Comparison of ENCODE assay signal across 27 cellular contexts in the genomic region with DNA sequence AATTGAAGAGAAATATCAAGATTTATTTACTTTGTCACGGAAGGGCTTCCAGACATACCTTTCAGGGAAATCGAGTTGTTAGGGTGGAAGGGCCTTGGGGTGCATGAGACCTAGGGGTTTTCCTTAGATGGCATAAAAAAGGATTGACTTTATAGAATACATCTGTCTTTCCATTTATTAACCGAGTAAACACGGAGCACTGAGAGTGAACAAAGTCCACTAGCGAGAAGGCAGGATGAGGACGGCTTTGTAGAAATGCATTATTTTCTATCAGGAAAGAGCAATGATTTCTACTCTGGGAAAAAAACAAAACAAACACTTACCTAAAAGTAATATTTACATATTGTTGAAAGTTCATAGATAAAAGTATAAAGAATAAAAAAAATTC.
DNase-seq lines count a peak whose midpoint lies in the region; ATAC-seq, FAIRE-seq and TF ChIP-seq lines count a peak whose summit lies in the region.
"Had no signal": no experiment of that assay in that cellular context is flagged by ENCODE, and none has a peak within 500 bp of the region (broad histone marks: within the 10 kb centered on the region; RNA-seq: fewer than 3 reads in every experiment).

No MANE protein-coding gene starts in this region.

- H3K4me1 ChIP-seq in K562 (replicated peaks in 1 of 2; ENCODE audit: control insufficient read depth in 2 of 2, insufficient read depth in 2 of 2, low read length in 2 of 2) (peaks cover 11 to 28% of the 10 kb centered on the region in 2 experiments; a peak in 4 of 5 replicates), esophagus muscularis mucosa (peaks cover 0 to 20% (median 3%) of the 10 kb centered on the region in 4 donors)
- H3K4me1 ChIP-seq: BE2C, thyroid gland had no signal

- H3K27me3 Mint-ChIP-seq in progenitor cell of endocrine pancreas, result no peaks in the 10 kb centered on the region
- H3K27me3 Mint-ChIP-seq: activated CD4-positive, alpha-beta memory T cell treated with anti-CD3 and anti-CD28 coated beads for 36 hours; CD8-positive, alpha-beta memory T cell had no signal

- no peak overlapping the region; the same call in 1 of the 2 replicates for H3K4me3 ChIP-seq in K562
- H3K4me3 ChIP-seq in esophagus muscularis mucosa, result no peak overlapping the region
- H3K4me3 ChIP-seq: spleen, thyroid gland had no signal

- peaks cover 21% of the 10 kb centered on the region for H3K4me1 Mint-ChIP-seq in progenitor cell of endocrine pancreas (ENCODE audit: low read depth)

- no peak overlapping the region for H2AFZ ChIP-seq in K562 (ENCODE audit: low read depth, low read length)

- no peaks in the 10 kb centered on the region for H3K9me3 Mint-ChIP-seq in progenitor cell of endocrine pancreas (ENCODE audit: low read depth)
- H3K9me3 Mint-ChIP-seq: activated CD4-positive, alpha-beta memory T cell treated with anti-CD3 and anti-CD28 coated beads for 36 hours; CD8-positive, alpha-beta memory T cell; T-helper 2 cell treated with Interferon-gamma antibody and Interleukin-4, amounts not matched to agents 5 μg/mL and 100 μg/mL, for 36 hours had no signal

- CTCF ChIA-PET in K562 (lab: Yijun Ruan, JAX; ENCODE audit: low intra/inter-chr PET ratio), result no interaction called here

- peaks cover 8% of the 10 kb centered on the region for H3K36me3 Mint-ChIP-seq in progenitor cell of endocrine pancreas (ENCODE audit: insufficient read depth)

- TF ChIP-seq CTCF in K562 (IDR thresholded peaks at IDR 0.05 in 2 of 3, conservative IDR thresholded peaks at IDR 0.05 in 1 of 3; ENCODE audit: insufficient read depth in 2 of 3, low read depth in 1 of 3, low read length in 3 of 3), result no peak
- TF ChIP-seq CTCF in progenitor cell of endocrine pancreas (IDR thresholded peaks at IDR 0.05; ENCODE audit: unreplicated experiment), result no peak
- no peak for TF ChIP-seq CTCF in esophagus muscularis mucosa (IDR thresholded peaks at IDR 0.05)

- in situ Hi-C loops in K562 (cut with MboI), result no loop called here

- peak overlapping the region; percentile 32 for H3K4me2 ChIP-seq in K562 (ENCODE audit: insufficient read depth, low read length)

- intact Hi-C loops in K562 (cut with micrococcal nuclease), result no loop called here
- intact Hi-C loops in esophagus muscularis mucosa (cut with DNase I), result no loop called here

- no peak for TF ChIP-seq POLR2A in K562 (conservative IDR thresholded peaks at IDR 0.05)
- TF ChIP-seq POLR2A in esophagus muscularis mucosa (IDR thresholded peaks at IDR 0.05; ENCODE audit: low read depth), result no peak

- no peak for FAIRE-seq in K562 (lab: Jason Lieb, UNC)
- FAIRE-seq: endometrium, frontal cortex, HTR-8/SVneo had no signal

- H4K20me1 ChIP-seq in K562 (replicated peaks; ENCODE audit: control insufficient read depth, insufficient read depth, low read length), result peaks cover 23% of the 10 kb centered on the region

- H3K9me3 ChIP-seq in K562 (replicated peaks; ENCODE audit: control insufficient read depth, insufficient read depth, low read depth, low read length) (no peaks in the 10 kb centered on the region), esophagus muscularis mucosa (no peaks in the 10 kb centered on the region)
- H3K9me3 ChIP-seq: BE2C, spleen, thyroid gland had no signal

- POLR2A ChIA-PET in K562 (lab: Yijun Ruan, JAX), result no interaction called here

- H3K27me3 ChIP-seq in K562 (ENCODE audit: control insufficient read depth in 2 of 2, insufficient read depth in 2 of 2, low read length in 2 of 2) (no peaks in the 10 kb centered on the region), esophagus muscularis mucosa (no peaks in the 10 kb centered on the region)
- H3K27me3 ChIP-seq: BE2C, spleen, thyroid gland had no signal

- peak overlapping the region; percentile 82 for H3K27ac Mint-ChIP-seq in progenitor cell of endocrine pancreas
- H3K27ac Mint-ChIP-seq: activated CD4-positive, alpha-beta memory T cell treated with anti-CD3 and anti-CD28 coated beads for 36 hours; CD8-positive, alpha-beta memory T cell; T-helper 2 cell treated with Interferon-gamma antibody and Interleukin-4, amounts not matched to agents 5 μg/mL and 100 μg/mL, for 36 hours had no signal

- no TSS peak for BruUV-seq in K562 (replicated peaks; lab: Mats Ljungman, UMichigan)

- DNase-seq in DMS53 treated with DMSO at 0.1 percent for 48 hours (lab: John Stamatoyannopoulos, UW; ENCODE audit: unreplicated experiment), result peak; percentile 28
- no peak for DNase-seq in K562 (ENCODE audit: extremely low read depth in 1 of 4, low spot score in 3 of 4)
- no peak for DNase-seq in left lobe of liver (ENCODE audit: low spot score)
- DNase-seq in progenitor cell of endocrine pancreas (ENCODE audit: low spot score, unreplicated experiment), result no peak
- DNase-seq in SKM-1 (lab: John Stamatoyannopoulos, UW; ENCODE audit: unreplicated experiment), result no peak
- DNase-seq in esophagus muscularis mucosa (ENCODE audit: extremely low spot score), result no peak
- no peak for DNase-seq in AML-193 (lab: John Stamatoyannopoulos, UW)
- DNase-seq: ACHN; activated CD4-positive, alpha-beta memory T cell treated with anti-CD3 and anti-CD28 coated beads for 36 hours; activated CD4-positive, alpha-beta T cell treated with anti-CD3 and anti-CD28 coated beads for 1 hour; activated naive CD4-positive, alpha-beta T cell; caudate nucleus; CD8-positive, alpha-beta memory T cell; dermis blood vessel endothelial cell; Kasumi-1; mammary epithelial cell; NCI-H2029; NK-92 treated with Interleukin-12 subunit alpha and Interleukin-12 subunit beta, amount 100 ng/mL, for 24 hours; Right ventricle myocardium superior; spleen; thyroid gland had no signal

- no peak for TF ChIP-seq RAD21 in K562 (CRISPR knock-in tag; conservative IDR thresholded peaks at IDR 0.05 in 1 of 2, IDR thresholded peaks at IDR 0.05 in 1 of 2)

- H3K27ac ChIP-seq in K562 (ENCODE audit: extremely low read depth, low read depth, low read length) (peak overlapping the region; percentile 38; the same call in 1 of the 3 replicates), esophagus muscularis mucosa (replicated peaks in 1 of 4) (no peak overlapping the region)
- H3K27ac ChIP-seq: spleen, thyroid gland had no signal

- peak overlapping the region; percentile 31 for H3K4me3 Mint-ChIP-seq in progenitor cell of endocrine pancreas (ENCODE audit: low read depth)
- H3K4me3 Mint-ChIP-seq: activated CD4-positive, alpha-beta memory T cell treated with anti-CD3 and anti-CD28 coated beads for 36 hours; CD8-positive, alpha-beta memory T cell; T-helper 2 cell treated with Interferon-gamma antibody and Interleukin-4, amounts not matched to agents 5 μg/mL and 100 μg/mL, for 36 hours had no signal

- H3K9ac ChIP-seq in K562 (ENCODE audit: insufficient read depth in 1 of 2, low read depth in 2 of 2, low read length in 2 of 2), result peak overlapping the region in 1 of 2 experiments; percentile 89; a peak in 1 of 4 replicates

- H3K9me1 ChIP-seq in K562 (ENCODE audit: control insufficient read depth, insufficient read depth, low read length), result no peaks in the 10 kb centered on the region

- H3K36me3 ChIP-seq in K562 (ENCODE audit: control insufficient read depth, insufficient read depth, low read length), result peaks cover 23% of the 10 kb centered on the region; the same call in 2 of the 3 replicates
- peaks cover 0 to 13% (median 4%) of the 10 kb centered on the region in 4 donors for H3K36me3 ChIP-seq in esophagus muscularis mucosa
- H3K36me3 ChIP-seq: thyroid gland had no signal

- 46% methylated on average over 6 of the region's 6 CpGs for WGBS in K562 (ENCODE audit: insufficient coverage, low coverage, missing lambda C conversion rate)
- WGBS in esophagus muscularis mucosa, result 81% methylated on average over 6 of the region's 6 CpGs

- peaks cover 90% of the 10 kb centered on the region for H3K79me2 ChIP-seq in K562 (ENCODE audit: control insufficient read depth, insufficient read depth, low read length)

- TF ChIP-seq EP300 in K562 (IDR thresholded peaks at IDR 0.05; ENCODE audit: low read length) (no peak), esophagus muscularis mucosa (IDR thresholded peaks at IDR 0.05) (no peak)

- ATAC-seq in K562, result no peak
- peak; percentile 56 for ATAC-seq in left lobe of liver
- no peak for ATAC-seq in HG02840 (IDR thresholded peaks at IDR 0.05; ENCODE audit: low FRiP score, unreplicated experiment)

TF ChIP-seq in K562, 482 proteins besides CTCF, POLR2A, EP300 and RAD21 (continues in another document):
- TF ChIP-seq MXI1 (IDR thresholded peaks at IDR 0.05; ENCODE audit: low read depth, low read length) (no peak), ZBTB34 (CRISPR knock-in tag; IDR thresholded peaks at IDR 0.05) (no peak), HDAC8 (tag; IDR thresholded peaks at IDR 0.05) (no peak), SMAD1 (IDR thresholded peaks at IDR 0.05; ENCODE audit: low read depth, low read length, partially characterized antibody) (no peak), PHF8 (IDR thresholded peaks at IDR 0.05; ENCODE audit: borderline replicate concordance, low read length) (no peak)
- TF ChIP-seq, protein P1, sequence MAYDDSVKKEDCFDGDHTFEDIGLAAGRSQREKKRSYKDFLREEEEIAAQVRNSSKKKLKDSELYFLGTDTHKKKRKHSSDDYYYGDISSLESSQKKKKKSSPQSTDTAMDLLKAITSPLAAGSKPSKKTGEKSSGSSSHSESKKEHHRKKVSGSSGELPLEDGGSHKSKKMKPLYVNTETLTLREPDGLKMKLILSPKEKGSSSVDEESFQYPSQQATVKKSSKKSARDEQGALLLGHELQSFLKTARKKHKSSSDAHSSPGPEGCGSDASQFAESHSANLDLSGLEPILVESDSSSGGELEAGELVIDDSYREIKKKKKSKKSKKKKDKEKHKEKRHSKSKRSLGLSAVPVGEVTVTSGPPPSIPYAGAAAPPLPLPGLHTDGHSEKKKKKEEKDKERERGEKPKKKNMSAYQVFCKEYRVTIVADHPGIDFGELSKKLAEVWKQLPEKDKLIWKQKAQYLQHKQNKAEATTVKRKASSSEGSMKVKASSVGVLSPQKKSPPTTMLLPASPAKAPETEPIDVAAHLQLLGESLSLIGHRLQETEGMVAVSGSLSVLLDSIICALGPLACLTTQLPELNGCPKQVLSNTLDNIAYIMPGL (CRISPR knock-in tag; IDR thresholded peaks at IDR 0.05), result no peak
